In the genomic region with DNA sequence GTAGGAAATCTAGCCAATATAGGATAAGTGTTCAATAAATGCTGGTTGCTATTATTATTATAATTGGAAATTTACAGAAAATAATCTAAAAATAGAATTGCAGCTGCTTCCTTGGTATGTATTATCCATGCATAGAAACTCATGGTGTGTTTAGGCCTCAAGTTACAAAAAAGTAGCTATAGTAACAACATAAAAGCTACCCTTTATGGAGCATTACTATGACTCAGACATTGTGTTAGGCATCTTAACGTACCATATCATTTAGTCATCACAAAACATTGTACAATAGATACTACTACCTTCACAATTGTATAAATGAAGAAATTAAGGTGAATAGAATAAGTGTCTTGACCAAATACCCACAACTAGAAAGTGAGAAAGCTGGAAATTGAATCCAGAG, we compare ENCODE assay signal across 23 cellular contexts.
DNase-seq lines count a peak whose midpoint lies in the region; ATAC-seq, FAIRE-seq and TF ChIP-seq lines count a peak whose summit lies in the region.
"Had no signal": no experiment of that assay in that cellular context is flagged by ENCODE, and none has a peak within 500 bp of the region (broad histone marks: within the 10 kb centered on the region; RNA-seq: fewer than 3 reads in every experiment).

No MANE protein-coding gene starts in this region.

- DNase-seq in DMS53 (lab: John Stamatoyannopoulos, UW) (peak; percentile 10), DMS53 treated with DMSO at 0.1 percent for 48 hours (lab: John Stamatoyannopoulos, UW; ENCODE audit: unreplicated experiment) (no peak), astrocyte of the cerebellum (ENCODE audit: low read depth) (peak; percentile 44), foreskin fibroblast (peak; percentile 9 to 54), urothelium cell line (ENCODE audit: low spot score) (peak; percentile 1), HTR-8/SVneo (ENCODE audit: insufficient read length, low spot score) (no peak)
- no peak for DNase-seq in activated naive CD4-positive, alpha-beta T cell treated with anti-CD3 and anti-CD28 coated beads for 36 hours
- no peak for DNase-seq in CD8-positive, alpha-beta T cell
- DNase-seq: activated gamma-delta T cell; amniotic stem cell; DND-41; effector memory CD8-positive, alpha-beta T cell; KBM-7; MV-4-11; naive B cell; NCI-H2029; NCI-H446; right cardiac atrium; stimulated activated CD4-positive, alpha-beta T cell treated with anti-CD3 and anti-CD28 coated beads, Interleukin-15, amount 100 ng/mL, for 24 hours; upper lobe of right lung had no signal

- no peak overlapping the region for H3K27ac ChIP-seq in CD8-positive, alpha-beta T cell (ENCODE audit: low read depth, low read length)
- H3K27ac ChIP-seq: 22Rv1, hepatocyte, upper lobe of right lung had no signal

- H3K9me3 Mint-ChIP-seq in activated naive CD4-positive, alpha-beta T cell treated with anti-CD3 and anti-CD28 coated beads for 36 hours, result peaks cover 1% of the 10 kb centered on the region
- H3K9me3 Mint-ChIP-seq in CD8-positive, alpha-beta T cell, result peaks cover 5% of the 10 kb centered on the region

- H3K4me3 ChIP-seq in astrocyte of the cerebellum (ENCODE audit: low read depth, low read length) (no peak overlapping the region), foreskin fibroblast (ENCODE audit: low read depth in 1 of 2, low read length in 2 of 2) (no peak overlapping the region)
- H3K4me3 ChIP-seq in CD8-positive, alpha-beta T cell (ENCODE audit: low read depth, low read length), result no peak overlapping the region
- H3K4me3 ChIP-seq: hepatocyte, upper lobe of right lung had no signal

- H3K9me3 ChIP-seq in CD8-positive, alpha-beta T cell (ENCODE audit: low read length), result no peaks in the 10 kb centered on the region
- H3K9me3 ChIP-seq: upper lobe of right lung had no signal

- POLR2A ChIA-PET in CD8-positive, alpha-beta T cell (lab: Charles Lee), result no interaction called here

- H3K4me3 Mint-ChIP-seq in activated naive CD4-positive, alpha-beta T cell treated with anti-CD3 and anti-CD28 coated beads for 36 hours, result no peak overlapping the region
- no peak overlapping the region for H3K4me3 Mint-ChIP-seq in CD8-positive, alpha-beta T cell
- H3K4me3 Mint-ChIP-seq: effector memory CD8-positive, alpha-beta T cell; naive B cell had no signal

- intact Hi-C loops in activated naive CD4-positive, alpha-beta T cell treated with anti-CD3 and anti-CD28 coated beads for 36 hours (cut with micrococcal nuclease), result no loop called here
- intact Hi-C loops in CD8-positive, alpha-beta T cell (cut with DNase I, micrococcal nuclease), result no loop called here

- H3K27me3 Mint-ChIP-seq in activated naive CD4-positive, alpha-beta T cell treated with anti-CD3 and anti-CD28 coated beads for 36 hours (ENCODE audit: low read depth), result no peaks in the 10 kb centered on the region
- H3K27me3 Mint-ChIP-seq in CD8-positive, alpha-beta T cell (ENCODE audit: low read depth), result no peaks in the 10 kb centered on the region
- H3K27me3 Mint-ChIP-seq: effector memory CD8-positive, alpha-beta T cell; naive B cell had no signal

- ATAC-seq in CD8-positive, alpha-beta T cell, result no peak
- ATAC-seq: effector memory CD8-positive, alpha-beta T cell; right cardiac atrium; upper lobe of right lung had no signal

- TF ChIP-seq CTCF in astrocyte of the cerebellum (IDR thresholded peaks at IDR 0.05; ENCODE audit: low read depth, low read length, missing control alignments) (no peak), foreskin fibroblast (IDR thresholded peaks at IDR 0.05; ENCODE audit: low read depth, low read length) (no peak)
- TF ChIP-seq CTCF in CD8-positive, alpha-beta T cell (IDR thresholded peaks at IDR 0.05), result no peak

- FAIRE-seq in urothelium cell line (lab: Jason Lieb, UNC) (no peak), HTR-8/SVneo (lab: Jason Lieb, UNC) (no peak)
- FAIRE-seq: islet of Langerhans had no signal

- in situ Hi-C loops in astrocyte of the cerebellum (cut with HindIII; ENCODE audit: low sequenced_read_pairs), result no loop called here

- H3K4me1 ChIP-seq in CD8-positive, alpha-beta T cell (ENCODE audit: insufficient read depth, low read length), result no peaks in the 10 kb centered on the region
- H3K4me1 ChIP-seq: upper lobe of right lung had no signal

- H3K36me3 ChIP-seq in CD8-positive, alpha-beta T cell (ENCODE audit: insufficient read depth, low read length), result no peaks in the 10 kb centered on the region
- H3K36me3 ChIP-seq: upper lobe of right lung had no signal

- no peak overlapping the region for H3K27ac Mint-ChIP-seq in activated naive CD4-positive, alpha-beta T cell treated with anti-CD3 and anti-CD28 coated beads for 36 hours
- H3K27ac Mint-ChIP-seq in CD8-positive, alpha-beta T cell, result no peak overlapping the region
- H3K27ac Mint-ChIP-seq: effector memory CD8-positive, alpha-beta T cell; naive B cell had no signal

- H3K27me3 ChIP-seq in CD8-positive, alpha-beta T cell (ENCODE audit: insufficient read depth, low read length), result no peaks in the 10 kb centered on the region
- H3K27me3 ChIP-seq: hepatocyte, upper lobe of right lung had no signal

- no peaks in the 10 kb centered on the region for H3K36me3 Mint-ChIP-seq in activated naive CD4-positive, alpha-beta T cell treated with anti-CD3 and anti-CD28 coated beads for 36 hours (ENCODE audit: low read depth)
- no peaks in the 10 kb centered on the region for H3K36me3 Mint-ChIP-seq in CD8-positive, alpha-beta T cell
- H3K36me3 Mint-ChIP-seq: naive B cell had no signal

- no peaks in the 10 kb centered on the region for H3K4me1 Mint-ChIP-seq in activated naive CD4-positive, alpha-beta T cell treated with anti-CD3 and anti-CD28 coated beads for 36 hours (ENCODE audit: low read depth)
- H3K4me1 Mint-ChIP-seq in CD8-positive, alpha-beta T cell (ENCODE audit: low read depth), result no peaks in the 10 kb centered on the region

- CTCF ChIA-PET in activated naive CD4-positive, alpha-beta T cell treated with anti-CD3 and anti-CD28 coated beads for 36 hours (lab: Charles Lee), result no interaction called here
- CTCF ChIA-PET in CD8-positive, alpha-beta T cell (lab: Charles Lee), result no interaction called here

Comparison
In these comparisons a context has a peak if more than half of its experiments do, and no peak if none do; other contexts are left out.
1. DNase-seq: peak in DMS53 (single experiment), astrocyte of the cerebellum (single experiment), foreskin fibroblast (2 of 2) and urothelium cell line (single experiment); none in DMS53 treated with DMSO at 0.1 percent for 48 hours (single experiment), activated naive CD4-positive, alpha-beta T cell treated with anti-CD3 and anti-CD28 coated beads for 36 hours (single experiment), CD8-positive, alpha-beta T cell (0 of 7) and HTR-8/SVneo (single experiment).